11 cellular contexts compared by ENCODE assay signal in the genomic region with DNA sequence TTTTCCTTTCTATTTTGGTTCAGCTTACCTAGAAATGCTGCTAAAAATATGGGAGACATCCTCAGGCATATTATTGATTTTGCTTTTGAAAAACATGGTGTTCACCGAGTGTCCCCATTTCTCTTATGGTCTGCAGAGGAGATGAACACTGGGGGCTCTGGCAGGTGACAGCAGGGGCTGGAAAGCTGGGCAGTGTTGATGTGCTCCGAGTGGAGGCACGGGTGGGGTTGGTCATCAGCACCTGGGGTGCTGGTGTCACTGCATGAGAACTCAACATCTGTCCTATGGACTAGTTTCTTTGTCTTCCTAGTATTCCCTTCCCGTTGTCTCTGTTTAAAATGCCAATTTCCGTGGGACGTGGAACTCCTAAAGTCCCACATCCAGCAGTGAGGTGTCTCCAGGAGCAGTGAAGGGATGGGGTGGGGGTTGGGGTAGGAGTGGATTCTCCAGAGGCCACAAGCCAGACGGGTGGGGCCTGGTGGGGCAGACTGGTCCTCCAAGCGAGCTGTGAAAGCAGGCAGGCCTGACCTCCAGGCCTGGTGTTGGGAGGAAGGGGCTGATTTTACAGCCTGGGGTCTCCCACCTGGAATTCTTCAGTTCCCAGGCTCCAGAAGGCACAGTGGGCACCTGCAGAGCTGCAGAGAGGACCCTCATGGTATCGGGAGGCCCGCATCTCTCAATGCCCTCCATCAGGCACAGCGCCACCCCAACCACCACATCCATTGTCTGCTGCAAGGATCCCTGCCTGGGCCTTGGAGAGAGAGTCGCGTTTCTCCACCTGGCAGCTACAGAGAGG. TPM values are rescaled to one million over a fixed set of nuclear protein-coding genes. Genes with fewer than 3 reads are reported as not detected.
A peak's percentile ranks its signal among the peaks of the same experiment; 100 is the strongest.
DNase-seq lines count a peak whose midpoint lies in the region; ATAC-seq and TF ChIP-seq lines count a peak whose summit lies in the region.
"Had no signal": no experiment of that assay in that cellular context is flagged by ENCODE, and none has a peak within 500 bp of the region (broad histone marks: within the 10 kb centered on the region; RNA-seq: fewer than 3 reads in every experiment).

No MANE protein-coding gene starts in this region.

- H3K27me3 ChIP-seq in lower lobe of right lung (ENCODE audit: low read depth) (no peaks in the 10 kb centered on the region), subcutaneous abdominal adipose tissue (ENCODE audit: control insufficient read depth in 5 of 5, insufficient read depth in 4 of 5, low read length in 5 of 5) (no peaks in the 10 kb centered on the region), PC-9 (ENCODE audit: insufficient read depth, low read depth) (no peaks in the 10 kb centered on the region)
- H3K27me3 ChIP-seq: left lung had no signal

- CTCF ChIA-PET in activated CD4-positive, alpha-beta memory T cell treated with anti-CD3 and anti-CD28 coated beads, Interleukin-2, amount 10 ng/mL, durations not matched to agents 7 days and 5 days (lab: Charles Lee) = interaction anchor here (0.8 to 2.2 kb wide), 4 partner anchors 19 to 352 kb away, joined by 3 to 7 read pairs (median 5); partner anchors contain the start of gene REPIN1
- CTCF ChIA-PET in activated CD4-positive, alpha-beta memory T cell treated with anti-CD3 and anti-CD28 coated beads for 36 hours (lab: Charles Lee) = interaction anchor here (0.8 to 1.5 kb wide), 4 partner anchors 14 to 46 kb away, joined by 3 to 7 read pairs (median 4); no protein-coding TSS in a partner anchor
- CTCF ChIA-PET in PC-9 (lab: Charles Lee) = no interaction called here

- H3K36me3 Mint-ChIP-seq in activated CD4-positive, alpha-beta memory T cell treated with anti-CD3 and anti-CD28 coated beads, Interleukin-2, amount 10 ng/mL, durations not matched to agents 7 days and 5 days (ENCODE audit: low read depth) = peaks cover 12% of the 10 kb centered on the region
- peaks cover 7% of the 10 kb centered on the region for H3K36me3 Mint-ChIP-seq in activated CD4-positive, alpha-beta memory T cell treated with anti-CD3 and anti-CD28 coated beads for 36 hours
- H3K36me3 Mint-ChIP-seq in activated naive CD4-positive, alpha-beta T cell treated with anti-CD3 and anti-CD28 coated beads, Interleukin-2, amount 50 U/mL, for 72 hours = no peaks in the 10 kb centered on the region

- H3K79me2 ChIP-seq in PC-9 (ENCODE audit: low read depth) = no peaks in the 10 kb centered on the region

- BruUV-seq in PC-9 (replicated peaks; lab: Mats Ljungman, UMichigan) = no TSS peak

- H3K4me3 ChIP-seq in lower lobe of right lung (peak overlapping the region; percentile 88), subcutaneous abdominal adipose tissue (ENCODE audit: low read depth in 1 of 5, low read length in 5 of 5) (peak overlapping the region in 2 of 5 donors; percentile 79 to 81), PC-9 (no peak overlapping the region)

- TF ChIP-seq CTCF in lower lobe of right lung (IDR thresholded peaks at IDR 0.05) = no peak
- no peak for TF ChIP-seq CTCF in PC-9 (conservative IDR thresholded peaks at IDR 0.05)

- in situ Hi-C loops in KBM-7 (cut with MboI; ENCODE audit: low pct_unique_long_range_greater_than_20kb, low sequenced_read_pairs) = no loop called here

- H3K4me3 Mint-ChIP-seq in activated CD4-positive, alpha-beta memory T cell treated with anti-CD3 and anti-CD28 coated beads, Interleukin-2, amount 10 ng/mL, durations not matched to agents 7 days and 5 days = peak overlapping the region; percentile 86
- no peak overlapping the region for H3K4me3 Mint-ChIP-seq in activated CD4-positive, alpha-beta memory T cell treated with anti-CD3 and anti-CD28 coated beads for 36 hours

- H3K36me3 ChIP-seq in lower lobe of right lung (no peaks in the 10 kb centered on the region), subcutaneous abdominal adipose tissue (ENCODE audit: control insufficient read depth in 5 of 5, insufficient read depth in 5 of 5, low read length in 5 of 5) (peaks cover 0 to 10% (median 6%) of the 10 kb centered on the region in 5 donors), PC-9 (ENCODE audit: low read depth) (no peaks in the 10 kb centered on the region)

- peaks cover 39% of the 10 kb centered on the region for H3K4me1 Mint-ChIP-seq in activated CD4-positive, alpha-beta memory T cell treated with anti-CD3 and anti-CD28 coated beads, Interleukin-2, amount 10 ng/mL, durations not matched to agents 7 days and 5 days
- H3K4me1 Mint-ChIP-seq in activated CD4-positive, alpha-beta memory T cell treated with anti-CD3 and anti-CD28 coated beads for 36 hours (ENCODE audit: low read depth) = peaks cover 32% of the 10 kb centered on the region

- H3K9me2 ChIP-seq in PC-9 (ENCODE audit: insufficient read depth) = no peaks in the 10 kb centered on the region

- POLR2A ChIA-PET in activated CD4-positive, alpha-beta memory T cell treated with anti-CD3 and anti-CD28 coated beads, Interleukin-2, amount 10 ng/mL, durations not matched to agents 7 days and 5 days (lab: Charles Lee) = interaction anchor here (1.0 to 4.9 kb wide), 7 partner anchors 11 to 352 kb away, joined by 3 to 41 read pairs (median 10); partner anchors contain the start of genes ACTR3C, LRRC61, REPIN1 and ZNF775
- POLR2A ChIA-PET in activated CD4-positive, alpha-beta memory T cell treated with anti-CD3 and anti-CD28 coated beads for 36 hours (lab: Charles Lee) = interaction anchor here (0.7 to 1.1 kb wide), 3 partner anchors 27 to 45 kb away, joined by 4 to 6 read pairs (median 5); no protein-coding TSS in a partner anchor
- POLR2A ChIA-PET in PC-9 (lab: Charles Lee; ENCODE audit: unreplicated experiment) = interaction anchor here (0.6 to 0.7 kb wide), 2 partner anchors 35 to 95 kb away, joined by 4 read pairs; partner anchors contain the start of gene REPIN1

- H3K9ac ChIP-seq in subcutaneous abdominal adipose tissue (ENCODE audit: low read length in 5 of 5) = peak overlapping the region in 4 of 5 donors; percentile 49 to 93 (median 86)

- no peaks in the 10 kb centered on the region for H4K20me1 ChIP-seq in PC-9 (ENCODE audit: insufficient read depth)

- intact Hi-C loops in activated CD4-positive, alpha-beta memory T cell treated with anti-CD3 and anti-CD28 coated beads for 36 hours (cut with micrococcal nuclease) = loop anchor here (1.0 to 2.0 kb wide), 2 partner anchors 13 to 35 kb away; partner anchors contain the start of gene REPIN1
- intact Hi-C loops in lower lobe of right lung (cut with DNase I) (no loop called here), PC-9 (cut with micrococcal nuclease; ENCODE audit: unreplicated experiment) (loop anchor here (2.0 to 5.0 kb wide), 2 partner anchors 41 to 81 kb away; partner anchors contain the start of genes ACTR3C and LRRC61)

- no peaks in the 10 kb centered on the region for H3K27me3 Mint-ChIP-seq in activated CD4-positive, alpha-beta memory T cell treated with anti-CD3 and anti-CD28 coated beads, Interleukin-2, amount 10 ng/mL, durations not matched to agents 7 days and 5 days
- H3K27me3 Mint-ChIP-seq in activated CD4-positive, alpha-beta memory T cell treated with anti-CD3 and anti-CD28 coated beads for 36 hours = no peaks in the 10 kb centered on the region

- peaks cover 35% of the 10 kb centered on the region for H3F3A ChIP-seq in PC-9 (ENCODE audit: insufficient read depth, low read depth)

- H3K27ac Mint-ChIP-seq in activated CD4-positive, alpha-beta memory T cell treated with anti-CD3 and anti-CD28 coated beads, Interleukin-2, amount 10 ng/mL, durations not matched to agents 7 days and 5 days = peak overlapping the region; percentile 74
- H3K27ac Mint-ChIP-seq in activated CD4-positive, alpha-beta memory T cell treated with anti-CD3 and anti-CD28 coated beads for 36 hours = no peak overlapping the region
- peak overlapping the region; percentile 45 to 90 for H3K27ac Mint-ChIP-seq in activated naive CD4-positive, alpha-beta T cell treated with anti-CD3 and anti-CD28 coated beads, Interleukin-2, amount 50 U/mL, for 72 hours

- no peaks in the 10 kb centered on the region for H3K9me3 ChIP-seq in lower lobe of right lung
- H3K9me3 ChIP-seq in subcutaneous abdominal adipose tissue (ENCODE audit: control insufficient read depth in 5 of 5, low read length in 5 of 5) = no peaks in the 10 kb centered on the region
- no peaks in the 10 kb centered on the region for H3K9me3 ChIP-seq in PC-9 (ENCODE audit: insufficient read depth, low read depth)
- H3K9me3 ChIP-seq: left lung had no signal

- no peaks in the 10 kb centered on the region for H3K9me3 Mint-ChIP-seq in activated CD4-positive, alpha-beta memory T cell treated with anti-CD3 and anti-CD28 coated beads, Interleukin-2, amount 10 ng/mL, durations not matched to agents 7 days and 5 days
- H3K9me3 Mint-ChIP-seq in activated CD4-positive, alpha-beta memory T cell treated with anti-CD3 and anti-CD28 coated beads for 36 hours = no peaks in the 10 kb centered on the region
- no peaks in the 10 kb centered on the region for H3K9me3 Mint-ChIP-seq in activated naive CD4-positive, alpha-beta T cell treated with anti-CD3 and anti-CD28 coated beads, Interleukin-2, amount 50 U/mL, for 72 hours

- no peak for DNase-seq in activated CD4-positive, alpha-beta memory T cell treated with anti-CD3 and anti-CD28 coated beads, Interleukin-2, amount 10 ng/mL, durations not matched to agents 7 days and 5 days
- DNase-seq in activated CD4-positive, alpha-beta memory T cell treated with anti-CD3 and anti-CD28 coated beads for 36 hours = no peak
- DNase-seq in activated naive CD4-positive, alpha-beta T cell treated with anti-CD3 and anti-CD28 coated beads, Interleukin-2, amount 50 U/mL, for 72 hours (ENCODE audit: low spot score in 2 of 2) = no peak
- DNase-seq in lower lobe of right lung (no peak), KBM-7 (no peak), PC-9 (no peak), NCI-H146 treated with DMSO at 0.1 percent for 48 hours (lab: John Stamatoyannopoulos, UW; ENCODE audit: unreplicated experiment) (no peak)
- DNase-seq: cortex of kidney, NCI-H1105 had no signal

- H3K4me2 ChIP-seq in PC-9 = no peak overlapping the region

- no peak overlapping the region for H2AFZ ChIP-seq in PC-9

- ATAC-seq in activated naive CD4-positive, alpha-beta T cell treated with anti-CD3 and anti-CD28 coated beads, Interleukin-2, amount 50 U/mL, for 72 hours = no peak
- no peak for ATAC-seq in lower lobe of right lung

- H3K4me1 ChIP-seq in lower lobe of right lung = peaks cover 29% of the 10 kb centered on the region
- H3K4me1 ChIP-seq in subcutaneous abdominal adipose tissue (ENCODE audit: control insufficient read depth in 5 of 5, insufficient read depth in 5 of 5, low read length in 5 of 5) = peaks cover 8 to 32% (median 28%) of the 10 kb centered on the region in 5 donors
- H3K4me1 ChIP-seq in PC-9 (replicated peaks; ENCODE audit: insufficient read depth) = peaks cover 46% of the 10 kb centered on the region

- H3K27ac ChIP-seq in lower lobe of right lung (peak overlapping the region; percentile 97), subcutaneous abdominal adipose tissue (ENCODE audit: low read depth, low read length) (peak overlapping the region; percentile 91), PC-9 (no peak overlapping the region)

RNA-seq across cellular contexts. Expression of gene ZNF775, which starts 24.4 kb away (rescaled TPM):
- total RNA-seq in activated CD4-positive, alpha-beta memory T cell treated with anti-CD3 and anti-CD28 coated beads, Interleukin-2, amount 10 ng/mL, durations not matched to agents 7 days and 5 days = 1 to 10 TPM; 6.4 to 7.1 TPM
- 1 to 10 TPM; 6.0 to 6.8 TPM for total RNA-seq in activated CD4-positive, alpha-beta memory T cell treated with anti-CD3 and anti-CD28 coated beads for 36 hours
- 1 to 10 TPM; 4.4 to 5.0 TPM for total RNA-seq in activated naive CD4-positive, alpha-beta T cell treated with anti-CD3 and anti-CD28 coated beads, Interleukin-2, amount 50 U/mL, for 72 hours
- 4.5 TPM for total RNA-seq in lower lobe of right lung
- total RNA-seq in PC-9 (2021) = 3.1 and 3.4 TPM in 2 replicates

RNA-seq across cellular contexts. Expression of gene REPIN1, which starts 35.0 kb away (rescaled TPM):
- total RNA-seq in activated CD4-positive, alpha-beta memory T cell treated with anti-CD3 and anti-CD28 coated beads, Interleukin-2, amount 10 ng/mL, durations not matched to agents 7 days and 5 days = 10 to 100 TPM; 42.9 to 45.9 TPM
- total RNA-seq in activated CD4-positive, alpha-beta memory T cell treated with anti-CD3 and anti-CD28 coated beads for 36 hours = 10 to 100 TPM; 52.3 to 56.9 TPM
- total RNA-seq in activated naive CD4-positive, alpha-beta T cell treated with anti-CD3 and anti-CD28 coated beads, Interleukin-2, amount 50 U/mL, for 72 hours = 10 to 100 TPM; 57.1 to 77.4 TPM
- 86.0 TPM for total RNA-seq in lower lobe of right lung
- total RNA-seq in PC-9 (2021) = 172 and 174 TPM in 2 replicates

RNA-seq across cellular contexts. Expression of gene GIMAP8, which starts 46.9 kb away (rescaled TPM):
- total RNA-seq in activated CD4-positive, alpha-beta memory T cell treated with anti-CD3 and anti-CD28 coated beads, Interleukin-2, amount 10 ng/mL, durations not matched to agents 7 days and 5 days = 10 to 100 TPM; 25.1 to 26.4 TPM
- 10 to 100 TPM; 11.8 TPM for total RNA-seq in activated CD4-positive, alpha-beta memory T cell treated with anti-CD3 and anti-CD28 coated beads for 36 hours
- total RNA-seq in activated naive CD4-positive, alpha-beta T cell treated with anti-CD3 and anti-CD28 coated beads, Interleukin-2, amount 50 U/mL, for 72 hours = 10 to 100 TPM; 13.5 to 17.7 TPM
- total RNA-seq in lower lobe of right lung (44.4 TPM), PC-9 (2021) (not detected in 2 replicates)

Comparison
In these comparisons a context has a peak if more than half of its experiments do, and no peak if none do; other contexts are left out.
1. RNA of gene GIMAP8, which starts 46.9 kb away (total RNA-seq): 44.4 TPM in lower lobe of right lung (single experiment), 25.1 to 26.4 TPM in activated CD4-positive, alpha-beta memory T cell treated with anti-CD3 and anti-CD28 coated beads, Interleukin-2, amount 10 ng/mL, durations not matched to agents 7 days and 5 days, 13.5 to 17.7 TPM in activated naive CD4-positive, alpha-beta T cell treated with anti-CD3 and anti-CD28 coated beads, Interleukin-2, amount 50 U/mL, for 72 hours and 11.8 TPM in activated CD4-positive, alpha-beta memory T cell treated with anti-CD3 and anti-CD28 coated beads for 36 hours; not detected in PC-9; every median in the first group is over 10 times any median in the second.